2 cellular contexts compared by ENCODE assay signal in the genomic region with DNA sequence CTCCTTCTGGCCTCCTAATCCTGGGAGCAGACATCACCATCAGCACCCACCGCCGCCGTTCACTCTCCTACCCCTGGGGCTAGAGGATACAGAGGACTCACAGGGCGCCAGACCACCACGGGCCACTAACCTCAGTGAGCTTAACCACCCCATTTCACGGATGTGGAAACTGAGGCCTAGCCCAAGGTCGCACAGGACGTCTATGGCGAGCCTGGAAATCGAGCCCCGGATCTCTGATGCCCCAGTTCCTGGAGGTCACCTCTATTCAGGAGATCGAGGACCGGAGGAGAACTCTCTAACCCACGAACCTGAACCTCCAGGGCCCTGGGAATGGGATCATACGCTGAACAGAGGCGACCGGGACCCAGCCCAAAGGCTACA.
TF ChIP-seq lines count a peak whose summit lies in the region.

No MANE protein-coding gene starts in this region.

TF ChIP-seq in A549, 52 proteins besides CTCF, POLR2A, EP300 and RAD21 (continues in another document):
- TF ChIP-seq TP53 (CRISPR knock-in tag; IDR thresholded peaks at IDR 0.05) (no peak), ESRRA (IDR thresholded peaks at IDR 0.05; ENCODE audit: borderline replicate concordance, low read length) (peak; percentile 97), NFE2L2 (conservative IDR thresholded peaks at IDR 0.05; ENCODE audit: low read length) (no peak), EHMT2 (IDR thresholded peaks at IDR 0.05; ENCODE audit: low read depth) (no peak), ZNF302 (CRISPR knock-in tag; IDR thresholded peaks at IDR 0.05) (no peak), CHD4 (IDR thresholded peaks at IDR 0.05; ENCODE audit: borderline replicate concordance) (peak; percentile 77), SMC3 (IDR thresholded peaks at IDR 0.05) (no peak), TFCP2L1 (CRISPR knock-in tag; IDR thresholded peaks at IDR 0.05) (no peak), JUNB (IDR thresholded peaks at IDR 0.05) (no peak), HOXA7 (CRISPR knock-in tag; IDR thresholded peaks at IDR 0.05) (no peak), MYC (IDR thresholded peaks at IDR 0.05; ENCODE audit: borderline replicate concordance, low read length) (no peak), CEBPB (IDR thresholded peaks at IDR 0.05) (no peak), PHF8 (IDR thresholded peaks at IDR 0.05; ENCODE audit: borderline replicate concordance, low read depth) (peak; percentile 74; the same call in 1 of the 2 replicates), RNF2 (IDR thresholded peaks at IDR 0.05; ENCODE audit: borderline replicate concordance, low read depth) (no peak), CBX2 (IDR thresholded peaks at IDR 0.05; ENCODE audit: borderline replicate concordance, low read depth) (no peak), RFX5 (IDR thresholded peaks at IDR 0.05) (no peak), ZC3H11A (IDR thresholded peaks at IDR 0.05) (no peak), HOXB13 (CRISPR knock-in tag; IDR thresholded peaks at IDR 0.05; ENCODE audit: low read depth) (no peak), RCOR1 (IDR thresholded peaks at IDR 0.05; ENCODE audit: low read depth, low read length) (no peak), KDM1A (IDR thresholded peaks at IDR 0.05; ENCODE audit: low read depth) (peak; percentile 98), HDAC2 (IDR thresholded peaks at IDR 0.05) (peak; percentile 81; the same call in 1 of the 2 replicates), BHLHE40 (IDR thresholded peaks at IDR 0.05; ENCODE audit: low read depth, low read length) (no peak)
- TF ChIP-seq, protein P1, sequence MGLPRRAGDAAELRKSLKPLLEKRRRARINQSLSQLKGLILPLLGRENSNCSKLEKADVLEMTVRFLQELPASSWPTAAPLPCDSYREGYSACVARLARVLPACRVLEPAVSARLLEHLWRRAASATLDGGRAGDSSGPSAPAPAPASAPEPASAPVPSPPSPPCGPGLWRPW (IDR thresholded peaks at IDR 0.05): no peak
- TF ChIP-seq, protein P2, sequence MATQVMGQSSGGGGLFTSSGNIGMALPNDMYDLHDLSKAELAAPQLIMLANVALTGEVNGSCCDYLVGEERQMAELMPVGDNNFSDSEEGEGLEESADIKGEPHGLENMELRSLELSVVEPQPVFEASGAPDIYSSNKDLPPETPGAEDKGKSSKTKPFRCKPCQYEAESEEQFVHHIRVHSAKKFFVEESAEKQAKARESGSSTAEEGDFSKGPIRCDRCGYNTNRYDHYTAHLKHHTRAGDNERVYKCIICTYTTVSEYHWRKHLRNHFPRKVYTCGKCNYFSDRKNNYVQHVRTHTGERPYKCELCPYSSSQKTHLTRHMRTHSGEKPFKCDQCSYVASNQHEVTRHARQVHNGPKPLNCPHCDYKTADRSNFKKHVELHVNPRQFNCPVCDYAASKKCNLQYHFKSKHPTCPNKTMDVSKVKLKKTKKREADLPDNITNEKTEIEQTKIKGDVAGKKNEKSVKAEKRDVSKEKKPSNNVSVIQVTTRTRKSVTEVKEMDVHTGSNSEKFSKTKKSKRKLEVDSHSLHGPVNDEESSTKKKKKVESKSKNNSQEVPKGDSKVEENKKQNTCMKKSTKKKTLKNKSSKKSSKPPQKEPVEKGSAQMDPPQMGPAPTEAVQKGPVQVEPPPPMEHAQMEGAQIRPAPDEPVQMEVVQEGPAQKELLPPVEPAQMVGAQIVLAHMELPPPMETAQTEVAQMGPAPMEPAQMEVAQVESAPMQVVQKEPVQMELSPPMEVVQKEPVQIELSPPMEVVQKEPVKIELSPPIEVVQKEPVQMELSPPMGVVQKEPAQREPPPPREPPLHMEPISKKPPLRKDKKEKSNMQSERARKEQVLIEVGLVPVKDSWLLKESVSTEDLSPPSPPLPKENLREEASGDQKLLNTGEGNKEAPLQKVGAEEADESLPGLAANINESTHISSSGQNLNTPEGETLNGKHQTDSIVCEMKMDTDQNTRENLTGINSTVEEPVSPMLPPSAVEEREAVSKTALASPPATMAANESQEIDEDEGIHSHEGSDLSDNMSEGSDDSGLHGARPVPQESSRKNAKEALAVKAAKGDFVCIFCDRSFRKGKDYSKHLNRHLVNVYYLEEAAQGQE (IDR thresholded peaks at IDR 0.05): no peak
- TF ChIP-seq, protein P3, sequence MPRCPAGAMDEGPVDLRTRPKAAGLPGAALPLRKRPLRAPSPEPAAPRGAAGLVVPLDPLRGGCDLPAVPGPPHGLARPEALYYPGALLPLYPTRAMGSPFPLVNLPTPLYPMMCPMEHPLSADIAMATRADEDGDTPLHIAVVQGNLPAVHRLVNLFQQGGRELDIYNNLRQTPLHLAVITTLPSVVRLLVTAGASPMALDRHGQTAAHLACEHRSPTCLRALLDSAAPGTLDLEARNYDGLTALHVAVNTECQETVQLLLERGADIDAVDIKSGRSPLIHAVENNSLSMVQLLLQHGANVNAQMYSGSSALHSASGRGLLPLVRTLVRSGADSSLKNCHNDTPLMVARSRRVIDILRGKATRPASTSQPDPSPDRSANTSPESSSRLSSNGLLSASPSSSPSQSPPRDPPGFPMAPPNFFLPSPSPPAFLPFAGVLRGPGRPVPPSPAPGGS (IDR thresholded peaks at IDR 0.05): no peak
- TF ChIP-seq, protein P4, sequence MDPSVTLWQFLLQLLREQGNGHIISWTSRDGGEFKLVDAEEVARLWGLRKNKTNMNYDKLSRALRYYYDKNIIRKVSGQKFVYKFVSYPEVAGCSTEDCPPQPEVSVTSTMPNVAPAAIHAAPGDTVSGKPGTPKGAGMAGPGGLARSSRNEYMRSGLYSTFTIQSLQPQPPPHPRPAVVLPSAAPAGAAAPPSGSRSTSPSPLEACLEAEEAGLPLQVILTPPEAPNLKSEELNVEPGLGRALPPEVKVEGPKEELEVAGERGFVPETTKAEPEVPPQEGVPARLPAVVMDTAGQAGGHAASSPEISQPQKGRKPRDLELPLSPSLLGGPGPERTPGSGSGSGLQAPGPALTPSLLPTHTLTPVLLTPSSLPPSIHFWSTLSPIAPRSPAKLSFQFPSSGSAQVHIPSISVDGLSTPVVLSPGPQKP (IDR thresholded peaks at IDR 0.05; ENCODE audit: low read depth, low read length): no peak
- TF ChIP-seq, protein P5, sequence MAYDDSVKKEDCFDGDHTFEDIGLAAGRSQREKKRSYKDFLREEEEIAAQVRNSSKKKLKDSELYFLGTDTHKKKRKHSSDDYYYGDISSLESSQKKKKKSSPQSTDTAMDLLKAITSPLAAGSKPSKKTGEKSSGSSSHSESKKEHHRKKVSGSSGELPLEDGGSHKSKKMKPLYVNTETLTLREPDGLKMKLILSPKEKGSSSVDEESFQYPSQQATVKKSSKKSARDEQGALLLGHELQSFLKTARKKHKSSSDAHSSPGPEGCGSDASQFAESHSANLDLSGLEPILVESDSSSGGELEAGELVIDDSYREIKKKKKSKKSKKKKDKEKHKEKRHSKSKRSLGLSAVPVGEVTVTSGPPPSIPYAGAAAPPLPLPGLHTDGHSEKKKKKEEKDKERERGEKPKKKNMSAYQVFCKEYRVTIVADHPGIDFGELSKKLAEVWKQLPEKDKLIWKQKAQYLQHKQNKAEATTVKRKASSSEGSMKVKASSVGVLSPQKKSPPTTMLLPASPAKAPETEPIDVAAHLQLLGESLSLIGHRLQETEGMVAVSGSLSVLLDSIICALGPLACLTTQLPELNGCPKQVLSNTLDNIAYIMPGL (CRISPR knock-in tag; IDR thresholded peaks at IDR 0.05; ENCODE audit: borderline replicate concordance): no peak
- TF ChIP-seq, protein P6, sequence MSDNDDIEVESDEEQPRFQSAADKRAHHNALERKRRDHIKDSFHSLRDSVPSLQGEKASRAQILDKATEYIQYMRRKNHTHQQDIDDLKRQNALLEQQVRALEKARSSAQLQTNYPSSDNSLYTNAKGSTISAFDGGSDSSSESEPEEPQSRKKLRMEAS (IDR thresholded peaks at IDR 0.05): no peak

TF ChIP-seq in HCT116, 20 proteins besides CTCF, POLR2A, EP300 and RAD21:
- TF ChIP-seq ELF1 (IDR thresholded peaks at IDR 0.05; ENCODE audit: borderline replicate concordance, low read depth) (no peak), ZFX (IDR thresholded peaks at IDR 0.05) (peak; percentile 72), POLR2AphosphoS5 (IDR thresholded peaks at IDR 0.05; ENCODE audit: low read depth, low read length) (no peak)
